23 cellular contexts compared by ENCODE assay signal in the genomic region with DNA sequence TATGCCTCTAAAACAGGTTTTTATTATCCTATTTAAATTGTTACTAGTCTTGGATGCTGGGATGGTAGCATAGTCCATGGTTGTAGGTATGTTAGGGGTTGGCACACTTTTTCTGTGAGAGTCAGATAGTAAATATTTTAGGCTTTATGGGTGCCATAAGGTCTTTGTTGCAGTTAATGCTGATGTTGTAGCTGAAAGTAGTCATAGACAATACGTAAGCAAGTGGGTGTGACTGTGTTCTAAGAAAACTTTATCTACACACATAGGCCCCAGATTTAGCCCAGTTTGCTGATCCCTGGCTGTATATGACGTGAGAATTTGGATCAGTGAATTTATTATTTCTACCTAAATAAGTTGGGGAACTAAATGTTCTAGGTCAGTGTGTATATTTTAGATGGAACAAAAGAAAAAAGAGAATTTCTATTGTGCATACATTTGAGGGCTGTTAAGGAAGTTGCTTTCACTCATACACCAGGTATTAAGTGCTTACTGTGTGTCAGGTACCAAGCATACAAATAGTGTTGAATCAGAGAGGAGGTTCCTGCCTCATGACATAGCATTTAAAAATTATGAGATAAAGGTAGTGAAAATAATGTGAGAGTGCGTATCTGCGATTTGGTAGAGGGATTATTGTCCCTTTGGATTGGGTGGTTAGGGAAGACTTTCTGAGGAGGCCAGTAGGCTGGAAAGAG. TPM values are rescaled to one million over a fixed set of nuclear protein-coding genes. Genes with fewer than 3 reads are reported as not detected.
DNase-seq lines count a peak whose midpoint lies in the region; ATAC-seq and TF ChIP-seq lines count a peak whose summit lies in the region.
"Had no signal": no experiment of that assay in that cellular context is flagged by ENCODE, and none has a peak within 500 bp of the region (broad histone marks: within the 10 kb centered on the region; RNA-seq: fewer than 3 reads in every experiment).

No MANE protein-coding gene starts in this region.

- H3K27ac ChIP-seq in cardiac muscle cell (peak overlapping the region; percentile 48), angular gyrus (ENCODE audit: low read depth, low read length) (peak overlapping the region; percentile 51), foreskin keratinocyte (peak overlapping the region; percentile 49)
- H3K27ac ChIP-seq: SK-N-MC, testis had no signal

- intact Hi-C loops in left cardiac atrium (cut with DNase I) = no loop called here

- H3K4me1 Mint-ChIP-seq in type B pancreatic cell (ENCODE audit: unreplicated experiment) = peaks cover 45% of the 10 kb centered on the region

- H3K36me3 Mint-ChIP-seq in type B pancreatic cell = peaks cover 8% of the 10 kb centered on the region

- ATAC-seq in left cardiac atrium (no peak), foreskin keratinocyte (no peak), HG03108 (IDR thresholded peaks at IDR 0.05; ENCODE audit: unreplicated experiment) (no peak)
- ATAC-seq: activated T-cell treated with anti-CD3 and anti-CD28 coated beads, Interleukin-2, amount 50 U/mL, for 4 hours had no signal

- H3K9me3 Mint-ChIP-seq in type B pancreatic cell = no peaks in the 10 kb centered on the region
- H3K9me3 Mint-ChIP-seq: activated naive CD8-positive, alpha-beta T cell treated with anti-CD3 and anti-CD28 coated beads, Interleukin-2, amount 10 ng/mL, durations not matched to agents 7 days and 5 days; activated T-cell treated with anti-CD3 and anti-CD28 coated beads, Interleukin-2, amount 50 U/mL, for 4 hours; CD8-positive, alpha-beta memory T cell; nephron; T-helper 2 cell treated with Interferon-gamma antibody and Interleukin-4, amounts not matched to agents 5 μg/mL and 100 μg/mL, for 36 hours had no signal

- H3K4me3 ChIP-seq in cardiac muscle cell = no peak overlapping the region
- H3K4me3 ChIP-seq: colonic mucosa, SK-N-MC, testis had no signal

- H3K27ac Mint-ChIP-seq in type B pancreatic cell = peak overlapping the region; percentile 51
- H3K27ac Mint-ChIP-seq: activated naive CD8-positive, alpha-beta T cell treated with anti-CD3 and anti-CD28 coated beads, Interleukin-2, amount 10 ng/mL, durations not matched to agents 7 days and 5 days; brain; T-helper 2 cell treated with Interferon-gamma antibody and Interleukin-4, amounts not matched to agents 5 μg/mL and 100 μg/mL, for 36 hours had no signal

- DNase-seq in cardiac muscle cell (ENCODE audit: low read depth in 1 of 2, low spot score in 1 of 2) (no peak), left cardiac atrium (no peak), foreskin keratinocyte (no peak), type B pancreatic cell (ENCODE audit: extremely low spot score, unreplicated experiment) (no peak), GM10248 (ENCODE audit: extremely low spot score) (no peak), COLO668 (lab: John Stamatoyannopoulos, UW; ENCODE audit: unreplicated experiment) (no peak)
- DNase-seq: activated naive CD8-positive, alpha-beta T cell treated with anti-CD3 and anti-CD28 coated beads, Interleukin-2, amount 10 ng/mL, durations not matched to agents 7 days and 5 days; activated T-cell treated with anti-CD3 and anti-CD28 coated beads, Interleukin-2, amount 50 U/mL, for 4 hours; CD8-positive, alpha-beta memory T cell; colonic mucosa; H7; Kasumi-1; mesendoderm; NCI-H1105; NCI-H510A; RPMI8226; testis had no signal

- H3K27me3 Mint-ChIP-seq in type B pancreatic cell = no peaks in the 10 kb centered on the region
- H3K27me3 Mint-ChIP-seq: activated naive CD8-positive, alpha-beta T cell treated with anti-CD3 and anti-CD28 coated beads, Interleukin-2, amount 10 ng/mL, durations not matched to agents 7 days and 5 days; CD8-positive, alpha-beta memory T cell had no signal

- no peak for TF ChIP-seq CTCF in cardiac muscle cell (IDR thresholded peaks at IDR 0.05; ENCODE audit: low read depth, low read length)
- no peak for TF ChIP-seq CTCF in foreskin keratinocyte (conservative IDR thresholded peaks at IDR 0.05)
- no peak for TF ChIP-seq CTCF in type B pancreatic cell (conservative IDR thresholded peaks at IDR 0.05)
- no peak for TF ChIP-seq CTCF in GM10248 (IDR thresholded peaks at IDR 0.05; ENCODE audit: control extremely low read depth, extremely low read depth, low read depth, missing control alignments)

- CTCF ChIA-PET in GM10248 (lab: Yijun Ruan, JAX) = interaction anchor here (0.7 to 1.4 kb wide), 4 partner anchors 8 to 18 kb away, joined by 3 to 4 read pairs (median 3); no protein-coding TSS in a partner anchor

- POLR2A ChIA-PET in GM10248 (lab: Yijun Ruan, JAX) = no interaction called here

- H3K27me3 ChIP-seq in cardiac muscle cell (no peaks in the 10 kb centered on the region), foreskin keratinocyte (no peaks in the 10 kb centered on the region)
- H3K27me3 ChIP-seq: colonic mucosa, testis had no signal

- H3K4me3 Mint-ChIP-seq in type B pancreatic cell = no peak overlapping the region
- H3K4me3 Mint-ChIP-seq: activated naive CD8-positive, alpha-beta T cell treated with anti-CD3 and anti-CD28 coated beads, Interleukin-2, amount 10 ng/mL, durations not matched to agents 7 days and 5 days; activated T-cell treated with anti-CD3 and anti-CD28 coated beads, Interleukin-2, amount 50 U/mL, for 4 hours; brain; nephron; T-helper 2 cell treated with Interferon-gamma antibody and Interleukin-4, amounts not matched to agents 5 μg/mL and 100 μg/mL, for 36 hours had no signal

- H3K4me1 ChIP-seq in cardiac muscle cell (ENCODE audit: low read depth) = peaks cover 47% of the 10 kb centered on the region
- H3K4me1 ChIP-seq in foreskin keratinocyte = peaks cover 36% of the 10 kb centered on the region

- no peaks in the 10 kb centered on the region for H3K9me3 ChIP-seq in cardiac muscle cell (ENCODE audit: low read depth)
- H3K9me3 ChIP-seq: colonic mucosa, testis had no signal

- no peaks in the 10 kb centered on the region for H3K36me3 ChIP-seq in cardiac muscle cell
- H3K36me3 ChIP-seq: colonic mucosa had no signal

RNA-seq across cellular contexts. Expression of gene AGFG1, which starts 39.4 kb away (rescaled TPM):
- total RNA-seq in cardiac muscle cell (34.0 and 35.3 TPM in 2 replicates), left cardiac atrium (10 to 100 TPM; 61.4 to 78.2 TPM), foreskin keratinocyte (80.3 and 83.0 TPM in 2 replicates), type B pancreatic cell (ENCODE audit: low replicate concordance) (63.2 and 75.6 TPM in 2 replicates)
- polyA plus RNA-seq in cardiac muscle cell (39.0 and 55.3 TPM in 2 replicates), foreskin keratinocyte (42.1 and 47.6 TPM in 2 replicates)
